ENCODE assay signal across 8 cellular contexts in genomic region chr12:29149691-29150382, GRCh38. TPM values are rescaled to one million over a fixed set of nuclear protein-coding genes. Genes with fewer than 3 reads are reported as not detected.
DNase-seq lines count a peak whose midpoint lies in the region; ATAC-seq and TF ChIP-seq lines count a peak whose summit lies in the region.

No MANE protein-coding gene starts in this region.

- no peaks in the 10 kb centered on the region for H3K27me3 Mint-ChIP-seq in T-helper 17 cell
- H3K27me3 Mint-ChIP-seq in nephron (ENCODE audit: low read depth) = peaks cover 29% of the 10 kb centered on the region

- in situ Hi-C loops in GM23248 (cut with MboI) = no loop called here

- H3K4me1 Mint-ChIP-seq in T-helper 17 cell (peaks cover 22% of the 10 kb centered on the region), nephron (peaks cover 21% of the 10 kb centered on the region)

- H2AFZ ChIP-seq in GM23248 = peak overlapping the region; percentile 97

- DNase-seq in BJ (ENCODE audit: low read depth) (no peak), GM23248 (no peak), T-helper 17 cell (no peak), GM03348 (ENCODE audit: low spot score) (no peak), hepatic stellate cell (ENCODE audit: low spot score) (no peak), SKM-1 (lab: John Stamatoyannopoulos, UW; ENCODE audit: unreplicated experiment) (no peak)

- H3K27ac Mint-ChIP-seq in T-helper 17 cell = peak overlapping the region; percentile 90
- peak overlapping the region; percentile 76 to 84 (median 82) for H3K27ac Mint-ChIP-seq in nephron

- H3K9me3 ChIP-seq in GM23248 (ENCODE audit: low read depth) (no peaks in the 10 kb centered on the region), T-helper 17 cell (ENCODE audit: control insufficient read depth, low read length, poor library complexity, severe bottlenecking) (no peaks in the 10 kb centered on the region), esophagus (ENCODE audit: control insufficient read depth in 2 of 2, insufficient read depth in 1 of 2, low read depth in 1 of 2, low read length in 1 of 2) (no peaks in the 10 kb centered on the region)

- TF ChIP-seq CTCF in BJ (IDR thresholded peaks at IDR 0.05; ENCODE audit: insufficient read depth, low read depth, low read length) (no peak), nephron (IDR thresholded peaks at IDR 0.05; ENCODE audit: unreplicated experiment in 3 of 3) (no peak)

- no peaks in the 10 kb centered on the region for H3K79me2 ChIP-seq in GM23248 (ENCODE audit: insufficient read depth)

- H3K36me3 Mint-ChIP-seq in T-helper 17 cell (ENCODE audit: low read depth) (peaks cover 5% of the 10 kb centered on the region), nephron (ENCODE audit: low read depth) (no peaks in the 10 kb centered on the region)

- H3K4me3 Mint-ChIP-seq in T-helper 17 cell (peak overlapping the region; percentile 95), nephron (peak overlapping the region; percentile 94 to 97 (median 95))

- H3F3A ChIP-seq in GM23248 (ENCODE audit: insufficient read depth) = peaks cover 15% of the 10 kb centered on the region; the same call in 1 of the 2 replicates

- H3K9ac ChIP-seq in GM23248 = peak overlapping the region; percentile 77

- no peaks in the 10 kb centered on the region for H3K9me2 ChIP-seq in GM23248 (ENCODE audit: insufficient read depth)

- CTCF ChIA-PET in BJ (lab: Yijun Ruan, JAX) = interaction anchor here (2.1 kb wide), 1 partner anchor 15 kb away, joined by 5 read pairs; no protein-coding TSS in a partner anchor

- H3K27me3 ChIP-seq in BJ (ENCODE audit: control insufficient read depth, insufficient read depth, low read length) = no peaks in the 10 kb centered on the region
- no peaks in the 10 kb centered on the region for H3K27me3 ChIP-seq in GM23248 (replicated peaks; ENCODE audit: insufficient read depth)
- H3K27me3 ChIP-seq in esophagus (ENCODE audit: control insufficient read depth in 1 of 2, insufficient read depth in 2 of 2, low read length in 2 of 2) = no peaks in the 10 kb centered on the region

- H3K27ac ChIP-seq in GM23248 (no peak overlapping the region), esophagus (ENCODE audit: low read depth in 2 of 2, low read length in 1 of 2) (peak overlapping the region; percentile 60 to 85)

- H3K4me1 ChIP-seq in GM23248 (ENCODE audit: insufficient read depth) = peaks cover 8% of the 10 kb centered on the region
- H3K4me1 ChIP-seq in esophagus (ENCODE audit: control insufficient read depth in 2 of 2, insufficient read depth in 2 of 2, low read length in 1 of 2) = peaks cover 0 to 4% of the 10 kb centered on the region in 2 donors

- H3K4me2 ChIP-seq in GM23248 (ENCODE audit: unreplicated experiment) = peak overlapping the region; percentile 91

- ATAC-seq in T-helper 17 cell = peak; percentile 19

- H4K20me1 ChIP-seq in GM23248 (ENCODE audit: insufficient read depth) = no peaks in the 10 kb centered on the region

- POLR2A ChIA-PET in BJ (lab: Charles Lee) = no interaction called here

- 60 to 79% methylated on average over 20 to 38 of the region's 38 CpGs for WGBS in GM23248 (ENCODE audit: low coverage in 1 of 2, low lambda C conversion rate in 2 of 2, missing lambda C conversion rate in 2 of 2), 2 experiments
- 26 to 28% methylated on average over 31 to 38 of the region's 38 CpGs for WGBS in esophagus, 2 donors

- peaks cover 2% of the 10 kb centered on the region for H3K9me3 Mint-ChIP-seq in nephron

- H3K36me3 ChIP-seq in BJ (ENCODE audit: control insufficient read depth, insufficient read depth, low read length) (no peaks in the 10 kb centered on the region), GM23248 (ENCODE audit: low read depth) (no peaks in the 10 kb centered on the region), esophagus (ENCODE audit: control insufficient read depth in 2 of 2, insufficient read depth in 2 of 2, low read length in 1 of 2) (no peaks in the 10 kb centered on the region)

- peak overlapping the region; percentile 74 for H3K4me3 ChIP-seq in BJ (ENCODE audit: low read depth, low read length)
- H3K4me3 ChIP-seq in GM23248 = peak overlapping the region; percentile 91
- H3K4me3 ChIP-seq in esophagus (ENCODE audit: low read depth in 1 of 2, low read length in 2 of 2) = peak overlapping the region; percentile 52 to 73

RNA-seq across cellular contexts. Expression of gene FAR2, which starts 0.8 kb away (rescaled TPM):
- 17.1 and 23.7 TPM in 2 replicates for polyA plus RNA-seq in BJ (2011; rRNA removed)
- polyA minus RNA-seq in BJ (2011; rRNA and poly(A)+ RNA removed) = 17.1 and 18.9 TPM in 2 replicates
- 2.1 and 6.1 TPM in 2 replicates for total RNA-seq in GM23248 (2014; rRNA removed; shearing (Covaris generic))
- 3.3 and 3.6 TPM in 2 replicates for polyA plus RNA-seq in GM23248 (2016; fragmentation: Nextera tagmentation; extraction: Ambion mirVana)
- total RNA-seq in T-helper 17 cell = 1 to 10 TPM; 6.6 to 8.5 TPM
- polyA plus RNA-seq in esophagus = 1 to 10 TPM in 1 of 2 donors, under 1 TPM in 1; 0.92 to 1.5 TPM
